ENCODE assay signal across 1 cellular context in genomic region chr10:44859546-44860285, GRCh38.
TF ChIP-seq lines count a peak whose summit lies in the region.

No MANE protein-coding gene starts in this region.

TF ChIP-seq in H1, 55 proteins besides CTCF, POLR2A, EP300 and RAD21:
- no peak for TF ChIP-seq TEAD4 (IDR thresholded peaks at IDR 0.05; ENCODE audit: low read depth, low read length)
- no peak for TF ChIP-seq BACH1 (IDR thresholded peaks at IDR 0.05; ENCODE audit: low read length)
